20 cellular contexts compared by ENCODE assay signal in genomic region chr6:109332748-109333147, GRCh38. TPM values are rescaled to one million over a fixed set of nuclear protein-coding genes. Genes with fewer than 3 reads are reported as not detected.
A peak's percentile ranks its signal among the peaks of the same experiment; 100 is the strongest.
DNase-seq lines count a peak whose midpoint lies in the region; ATAC-seq, FAIRE-seq and TF ChIP-seq lines count a peak whose summit lies in the region.
"Had no signal": no experiment of that assay in that cellular context is flagged by ENCODE, and none has a peak within 500 bp of the region (broad histone marks: within the 10 kb centered on the region; RNA-seq: fewer than 3 reads in every experiment).

No MANE protein-coding gene starts in this region.

- H3K27me3 Mint-ChIP-seq in naive thymus-derived CD4-positive, alpha-beta T cell: no peaks in the 10 kb centered on the region
- H3K27me3 Mint-ChIP-seq in activated CD4-positive, alpha-beta T cell treated with anti-CD3 and anti-CD28 coated beads for 36 hours: no peaks in the 10 kb centered on the region
- H3K27me3 Mint-ChIP-seq: effector memory CD8-positive, alpha-beta T cell had no signal

- intact Hi-C loops in colonic mucosa (cut with DNase I): no loop called here
- intact Hi-C loops in naive thymus-derived CD4-positive, alpha-beta T cell (cut with micrococcal nuclease): no loop called here
- intact Hi-C loops in activated CD4-positive, alpha-beta T cell treated with anti-CD3 and anti-CD28 coated beads for 36 hours (cut with DNase I, micrococcal nuclease): no loop called here

- H3K9ac ChIP-seq in colonic mucosa (ENCODE audit: low read depth in 2 of 2, low read length in 2 of 2): no peak overlapping the region

- no peaks in the 10 kb centered on the region for H3K27me3 ChIP-seq in colonic mucosa
- no peaks in the 10 kb centered on the region for H3K27me3 ChIP-seq in naive thymus-derived CD4-positive, alpha-beta T cell (ENCODE audit: control insufficient read depth in 2 of 2, insufficient read depth in 2 of 2, low read length in 2 of 2)
- H3K27me3 ChIP-seq: tibial nerve had no signal

- no peak for TF ChIP-seq CTCF in GM20000 (IDR thresholded peaks at IDR 0.05; ENCODE audit: extremely low read depth, missing control alignments)
- no peak for TF ChIP-seq CTCF in colonic mucosa (IDR thresholded peaks at IDR 0.05)

- no peaks in the 10 kb centered on the region for H3K9me3 ChIP-seq in colonic mucosa
- H3K9me3 ChIP-seq in naive thymus-derived CD4-positive, alpha-beta T cell (ENCODE audit: control insufficient read depth in 2 of 3, low read length in 3 of 3): no peaks in the 10 kb centered on the region
- H3K9me3 ChIP-seq: tibial nerve had no signal

- H3K27ac ChIP-seq in colonic mucosa: peak overlapping the region; percentile 17
- no peak overlapping the region for H3K27ac ChIP-seq in naive thymus-derived CD4-positive, alpha-beta T cell (ENCODE audit: low read depth, low read length)
- H3K27ac ChIP-seq: tibial nerve, VCaP had no signal

- POLR2A ChIA-PET in naive thymus-derived CD4-positive, alpha-beta T cell (lab: Charles Lee): interaction anchor here (0.6 kb wide), 1 partner anchor 1897 kb away, joined by 3 read pairs; no protein-coding TSS in a partner anchor
- POLR2A ChIA-PET in activated CD4-positive, alpha-beta T cell treated with anti-CD3 and anti-CD28 coated beads for 36 hours (lab: Charles Lee): interaction anchor here (0.7 kb wide), 1 partner anchor 53 kb away, joined by 6 read pairs; no protein-coding TSS in a partner anchor

- H3K4me1 ChIP-seq in colonic mucosa: peaks cover 3% of the 10 kb centered on the region
- no peaks in the 10 kb centered on the region for H3K4me1 ChIP-seq in naive thymus-derived CD4-positive, alpha-beta T cell (ENCODE audit: control insufficient read depth in 2 of 2, insufficient read depth in 2 of 2, low read length in 2 of 2)
- H3K4me1 ChIP-seq: tibial nerve had no signal

- CTCF ChIA-PET in naive thymus-derived CD4-positive, alpha-beta T cell (lab: Charles Lee): no interaction called here
- CTCF ChIA-PET in activated CD4-positive, alpha-beta T cell treated with anti-CD3 and anti-CD28 coated beads for 36 hours (lab: Charles Lee): interaction anchor here (0.6 kb wide), 1 partner anchor 33 kb away, joined by 3 read pairs; no protein-coding TSS in a partner anchor

- peaks cover 0 to 9% (median 4%) of the 10 kb centered on the region in 5 donors for H3K36me3 Mint-ChIP-seq in naive thymus-derived CD4-positive, alpha-beta T cell
- peaks cover 2% of the 10 kb centered on the region for H3K36me3 Mint-ChIP-seq in activated CD4-positive, alpha-beta T cell treated with anti-CD3 and anti-CD28 coated beads for 36 hours (ENCODE audit: low read depth)

- no peak overlapping the region for H3K4me3 ChIP-seq in colonic mucosa
- H3K4me3 ChIP-seq in naive thymus-derived CD4-positive, alpha-beta T cell (ENCODE audit: low read length): no peak overlapping the region
- H3K4me3 ChIP-seq: tibial nerve had no signal

- FAIRE-seq in GM12892 (lab: Jason Lieb, UNC): peak; percentile 9

- peak; percentile 34 for ATAC-seq in naive thymus-derived CD4-positive, alpha-beta T cell
- ATAC-seq in activated CD4-positive, alpha-beta T cell treated with anti-CD3 and anti-CD28 coated beads for 36 hours: no peak
- ATAC-seq in HG02571 (IDR thresholded peaks at IDR 0.05; ENCODE audit: unreplicated experiment) (no peak), HG03025 (IDR thresholded peaks at IDR 0.05; ENCODE audit: low FRiP score, unreplicated experiment) (no peak)
- ATAC-seq: effector memory CD8-positive, alpha-beta T cell; sciatic nerve; stimulated activated naive CD8-positive, alpha-beta T cell treated with anti-CD3 and anti-CD28 coated beads, Interleukin-15, Interleukin-2, amounts not matched to agents 100 U/mL and 50 U/mL, for 24 hours had no signal

- no peak overlapping the region for H3K4me3 Mint-ChIP-seq in naive thymus-derived CD4-positive, alpha-beta T cell
- H3K4me3 Mint-ChIP-seq in activated CD4-positive, alpha-beta T cell treated with anti-CD3 and anti-CD28 coated beads for 36 hours: no peak overlapping the region
- H3K4me3 Mint-ChIP-seq: effector memory CD8-positive, alpha-beta T cell had no signal

- DNase-seq in GM12892 (ENCODE audit: insufficient read length) (no peak), GM20000 (ENCODE audit: low spot score) (peak; percentile 23), colonic mucosa (peak; percentile 84), NCI-H2107 (lab: John Stamatoyannopoulos, UW) (no peak)
- DNase-seq in naive thymus-derived CD4-positive, alpha-beta T cell: no peak
- no peak for DNase-seq in activated CD4-positive, alpha-beta T cell treated with anti-CD3 and anti-CD28 coated beads for 36 hours
- DNase-seq: activated CD4-positive, alpha-beta T cell treated with anti-CD3 and anti-CD28 coated beads, Interleukin-2, amount 50 U/mL, for 48 hours; activated naive CD4-positive, alpha-beta T cell treated with anti-CD3 and anti-CD28 coated beads, Interleukin-2, amount 50 U/mL, for 16 hours; activated T-cell treated with anti-CD3 and anti-CD28 coated beads, Interleukin-2, amount 50 U/mL, for 48 hours; effector memory CD8-positive, alpha-beta T cell; EL; NCI-H1105; NCI-H526; stimulated activated naive CD8-positive, alpha-beta T cell treated with anti-CD3 and anti-CD28 coated beads, Interleukin-15, Interleukin-2, amounts not matched to agents 100 U/mL and 50 U/mL, for 24 hours; T-helper 1 cell had no signal

- no peak overlapping the region for H3K27ac Mint-ChIP-seq in naive thymus-derived CD4-positive, alpha-beta T cell
- no peak overlapping the region for H3K27ac Mint-ChIP-seq in activated CD4-positive, alpha-beta T cell treated with anti-CD3 and anti-CD28 coated beads for 36 hours
- H3K27ac Mint-ChIP-seq: effector memory CD8-positive, alpha-beta T cell had no signal

- peaks cover 0 to 4% (median 0%) of the 10 kb centered on the region in 11 donors for H3K9me3 Mint-ChIP-seq in naive thymus-derived CD4-positive, alpha-beta T cell
- H3K9me3 Mint-ChIP-seq in activated CD4-positive, alpha-beta T cell treated with anti-CD3 and anti-CD28 coated beads for 36 hours (ENCODE audit: low read depth): no peaks in the 10 kb centered on the region
- H3K9me3 Mint-ChIP-seq: effector memory CD8-positive, alpha-beta T cell had no signal

- no peaks in the 10 kb centered on the region for H3K36me3 ChIP-seq in colonic mucosa
- no peaks in the 10 kb centered on the region for H3K36me3 ChIP-seq in naive thymus-derived CD4-positive, alpha-beta T cell (ENCODE audit: control insufficient read depth in 2 of 3, insufficient read depth in 3 of 3, low read length in 3 of 3)
- H3K36me3 ChIP-seq: tibial nerve had no signal

- peaks cover 0 to 12% (median 4%) of the 10 kb centered on the region in 7 donors for H3K4me1 Mint-ChIP-seq in naive thymus-derived CD4-positive, alpha-beta T cell
- peaks cover 4% of the 10 kb centered on the region for H3K4me1 Mint-ChIP-seq in activated CD4-positive, alpha-beta T cell treated with anti-CD3 and anti-CD28 coated beads for 36 hours

- TF ChIP-seq POLR2A in GM12892 (IDR thresholded peaks at IDR 0.05; ENCODE audit: low read depth, low read length): no peak

RNA-seq across cellular contexts. Expression of gene CD164, which starts 49.5 kb away (rescaled TPM):
- 160 TPM for polyA plus RNA-seq in GM12892 (2012; ENCODE audit: missing spikeins)
- total RNA-seq in colonic mucosa: 100 to 1,000 TPM; 420 to 621 TPM
- 100 to 1,000 TPM; 149 to 275 (median 206) TPM for total RNA-seq in naive thymus-derived CD4-positive, alpha-beta T cell
- polyA plus RNA-seq in naive thymus-derived CD4-positive, alpha-beta T cell: 100 to 1,000 TPM; 164 to 252 TPM
- total RNA-seq in activated CD4-positive, alpha-beta T cell treated with anti-CD3 and anti-CD28 coated beads for 36 hours: 100 to 1,000 TPM; 209 to 215 TPM

Comparison
In these comparisons a context has a peak if more than half of its experiments do, and no peak if none do; other contexts are left out.
1. DNase-seq: peak in GM20000 (single experiment) and colonic mucosa (single experiment); none in GM12892 (single experiment), naive thymus-derived CD4-positive, alpha-beta T cell (0 of 9), activated CD4-positive, alpha-beta T cell treated with anti-CD3 and anti-CD28 coated beads for 36 hours (single experiment) and NCI-H2107 (single experiment).